In the genomic region with DNA sequence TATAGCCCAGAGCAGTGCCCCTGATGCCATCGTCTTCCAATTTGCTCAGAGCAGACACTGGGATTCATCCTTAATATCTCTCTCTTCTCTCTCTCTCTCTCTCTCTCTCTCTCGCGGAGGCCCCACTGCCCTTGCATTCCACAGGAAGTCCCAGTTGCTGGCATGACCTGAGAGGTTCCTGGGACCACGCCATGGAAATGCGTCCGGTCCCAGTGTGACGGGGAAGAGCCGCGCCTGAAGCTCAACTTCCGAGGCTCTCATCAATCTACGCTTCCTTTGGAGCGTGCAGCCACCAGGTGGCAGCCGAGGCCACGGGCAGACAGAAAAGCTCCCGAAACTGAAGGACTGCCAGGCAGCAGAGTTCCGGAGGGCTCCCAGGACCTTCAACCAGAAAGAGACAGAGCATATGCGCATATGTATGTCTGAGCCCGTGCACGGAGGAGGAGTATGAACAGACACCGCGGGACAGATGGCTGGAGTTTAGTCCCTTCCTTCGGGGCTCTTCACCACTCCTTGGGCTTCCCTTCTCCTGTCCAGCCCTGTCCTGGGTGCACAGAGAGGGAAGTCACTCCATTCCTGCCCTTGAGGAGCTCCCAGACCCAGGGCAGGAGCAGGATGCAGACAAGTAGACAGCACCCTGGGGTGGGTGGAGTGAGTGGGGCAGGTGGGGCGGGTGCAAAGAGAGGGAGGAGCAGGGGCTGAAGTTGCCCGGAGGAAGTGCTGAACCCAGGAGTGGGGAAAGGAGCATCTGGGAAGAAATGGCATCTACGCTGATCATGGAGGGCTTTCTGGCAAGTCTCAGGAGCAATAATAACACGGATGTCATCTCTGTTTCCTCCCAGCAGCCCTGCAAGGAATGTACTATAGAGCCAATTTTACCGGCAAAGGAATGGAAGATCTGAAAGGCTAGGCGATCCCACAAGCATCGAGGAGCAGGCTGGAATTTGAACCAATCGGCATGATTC, we compare ENCODE assay signal across 8 cellular contexts. TPM values are rescaled to one million over a fixed set of nuclear protein-coding genes. Genes with fewer than 3 reads are reported as not detected.
DNase-seq lines count a peak whose midpoint lies in the region; ATAC-seq, FAIRE-seq and TF ChIP-seq lines count a peak whose summit lies in the region.

No MANE protein-coding gene starts in this region.

- H3K9me3 Mint-ChIP-seq in GM23338: peaks cover 8% of the 10 kb centered on the region; the same call in 2 of the 3 replicates
- no peaks in the 10 kb centered on the region for H3K9me3 Mint-ChIP-seq in activated T-helper 1 cell treated with anti-CD3 and anti-CD28 coated beads, Interleukin-12 subunit alpha, Interleukin-12 subunit beta, Interleukin-2, Interleukin-4 antibody, amounts not matched to agents 30 ng/mL and 10 ng/mL and 1 ng/mL, durations not matched to agents 14 hours and 24 hours and 36 hours
- H3K9me3 Mint-ChIP-seq in natural killer cell: no peaks in the 10 kb centered on the region

- H2AFZ ChIP-seq in GM23338 (peak overlapping the region; percentile 91), Karpas-422 (ENCODE audit: low read length) (peak overlapping the region; percentile 99)

- H3K27ac Mint-ChIP-seq in GM23338: peak overlapping the region; percentile 86
- H3K27ac Mint-ChIP-seq in activated T-helper 1 cell treated with anti-CD3 and anti-CD28 coated beads, Interleukin-12 subunit alpha, Interleukin-12 subunit beta, Interleukin-2, Interleukin-4 antibody, amounts not matched to agents 30 ng/mL and 10 ng/mL and 1 ng/mL, durations not matched to agents 14 hours and 24 hours and 36 hours: peak overlapping the region; percentile 92
- H3K27ac Mint-ChIP-seq in natural killer cell: peak overlapping the region; percentile 70 to 84

- peak overlapping the region; percentile 74 for H3K9ac ChIP-seq in Karpas-422 (ENCODE audit: low read length)

- H3K27ac ChIP-seq in GM23338 (ENCODE audit: low read depth): no peak overlapping the region
- no peak overlapping the region for H3K27ac ChIP-seq in Karpas-422 (ENCODE audit: low read length)

- H3K27me3 ChIP-seq in GM23338 (ENCODE audit: insufficient read depth) (peaks cover 15% of the 10 kb centered on the region), Karpas-422 (ENCODE audit: low read length) (no peaks in the 10 kb centered on the region)

- TF ChIP-seq CTCF in GM23338 (conservative IDR thresholded peaks at IDR 0.05; ENCODE audit: low read depth in 2 of 2) (peak; percentile 78 to 99), fibroblast of mammary gland (conservative IDR thresholded peaks at IDR 0.05; ENCODE audit: control insufficient read depth, insufficient read depth, low read depth, low read length) (peak; percentile 95), natural killer cell (IDR thresholded peaks at IDR 0.05) (peak; percentile 76)

- no peaks in the 10 kb centered on the region for H3K79me2 ChIP-seq in GM23338 (replicated peaks; ENCODE audit: insufficient read depth)
- no peaks in the 10 kb centered on the region for H3K79me2 ChIP-seq in Karpas-422 (ENCODE audit: low read length)

- H3K9me2 ChIP-seq in GM23338 (ENCODE audit: insufficient read depth): no peaks in the 10 kb centered on the region
- H3K9me2 ChIP-seq in Karpas-422 (replicated peaks; ENCODE audit: insufficient read depth, low read length): no peaks in the 10 kb centered on the region

- no peaks in the 10 kb centered on the region; the same call in 2 of the 3 replicates for H3K36me3 Mint-ChIP-seq in GM23338 (ENCODE audit: low read depth)
- H3K36me3 Mint-ChIP-seq in activated T-helper 1 cell treated with anti-CD3 and anti-CD28 coated beads, Interleukin-12 subunit alpha, Interleukin-12 subunit beta, Interleukin-2, Interleukin-4 antibody, amounts not matched to agents 30 ng/mL and 10 ng/mL and 1 ng/mL, durations not matched to agents 14 hours and 24 hours and 36 hours (ENCODE audit: low read depth): no peaks in the 10 kb centered on the region
- no peaks in the 10 kb centered on the region for H3K36me3 Mint-ChIP-seq in natural killer cell

- H3K9me3 ChIP-seq in Karpas-422 (ENCODE audit: low read length): no peaks in the 10 kb centered on the region

- ATAC-seq in GM23338 (peak; percentile 72), natural killer cell (peak; percentile 73 to 90 (median 83))

- intact Hi-C loops in activated T-helper 1 cell treated with anti-CD3 and anti-CD28 coated beads, Interleukin-12 subunit alpha, Interleukin-12 subunit beta, Interleukin-2, Interleukin-4 antibody, amounts not matched to agents 30 ng/mL and 10 ng/mL and 1 ng/mL, durations not matched to agents 14 hours and 24 hours and 36 hours (cut with micrococcal nuclease): loop anchor here (1.0 kb wide), 3 partner anchors 83 to 257 kb away; no protein-coding TSS in a partner anchor
- intact Hi-C loops in natural killer cell (cut with micrococcal nuclease): no loop called here

- no peaks in the 10 kb centered on the region for H3F3A ChIP-seq in GM23338 (replicated peaks; ENCODE audit: low read depth)

- H3K4me2 ChIP-seq in GM23338 (peak overlapping the region; percentile 87), Karpas-422 (ENCODE audit: low read depth, low read length, poor library complexity, severe bottlenecking) (peak overlapping the region; percentile 82)

- peaks cover 24% of the 10 kb centered on the region for H3K4me1 Mint-ChIP-seq in GM23338
- peaks cover 13% of the 10 kb centered on the region for H3K4me1 Mint-ChIP-seq in activated T-helper 1 cell treated with anti-CD3 and anti-CD28 coated beads, Interleukin-12 subunit alpha, Interleukin-12 subunit beta, Interleukin-2, Interleukin-4 antibody, amounts not matched to agents 30 ng/mL and 10 ng/mL and 1 ng/mL, durations not matched to agents 14 hours and 24 hours and 36 hours (ENCODE audit: low read depth)
- peaks cover 16 to 22% of the 10 kb centered on the region in 2 donors for H3K4me1 Mint-ChIP-seq in natural killer cell

- H3K36me3 ChIP-seq in GM23338 (ENCODE audit: insufficient read depth) (no peaks in the 10 kb centered on the region), Karpas-422 (ENCODE audit: insufficient read depth, low read length) (no peaks in the 10 kb centered on the region)

- H3K4me3 Mint-ChIP-seq in GM23338: peak overlapping the region; percentile 71
- peak overlapping the region; percentile 87 for H3K4me3 Mint-ChIP-seq in activated T-helper 1 cell treated with anti-CD3 and anti-CD28 coated beads, Interleukin-12 subunit alpha, Interleukin-12 subunit beta, Interleukin-2, Interleukin-4 antibody, amounts not matched to agents 30 ng/mL and 10 ng/mL and 1 ng/mL, durations not matched to agents 14 hours and 24 hours and 36 hours
- peak overlapping the region; percentile 93 for H3K4me3 Mint-ChIP-seq in natural killer cell

- H4K20me1 ChIP-seq in GM23338 (replicated peaks; ENCODE audit: insufficient read depth) (no peaks in the 10 kb centered on the region), Karpas-422 (ENCODE audit: insufficient read depth, low read depth, low read length) (no peaks in the 10 kb centered on the region)

- H3K4me3 ChIP-seq in GM23338 (peak overlapping the region; percentile 56), Karpas-422 (ENCODE audit: low read length) (peak overlapping the region; percentile 68), fibroblast of mammary gland (ENCODE audit: control insufficient read depth, low read depth, low read length) (peak overlapping the region; percentile 48)

- peak; percentile 73 for FAIRE-seq in RCC 7860 (lab: Jason Lieb, UNC)

- peaks cover 8% of the 10 kb centered on the region for H3K4me1 ChIP-seq in GM23338 (ENCODE audit: insufficient read depth)
- H3K4me1 ChIP-seq in Karpas-422 (ENCODE audit: low read length): peaks cover 16% of the 10 kb centered on the region

- DNase-seq in EL (peak; percentile 95), GM23338 (ENCODE audit: low spot score) (peak; percentile 97), Karpas-422 (peak; percentile 96), RCC 7860 (ENCODE audit: low spot score) (peak; percentile 92), fibroblast of mammary gland (ENCODE audit: low read depth) (peak; percentile 93), natural killer cell (peak; percentile 63)
- peak; percentile 74 for DNase-seq in activated T-helper 1 cell treated with anti-CD3 and anti-CD28 coated beads, Interleukin-12 subunit alpha, Interleukin-12 subunit beta, Interleukin-2, Interleukin-4 antibody, amounts not matched to agents 30 ng/mL and 10 ng/mL and 1 ng/mL, durations not matched to agents 14 hours and 24 hours and 36 hours (ENCODE audit: low spot score)
- DNase-seq in stimulated activated naive CD4-positive, alpha-beta T cell treated with Interleukin-2 at 50 U/mL for 16 hours (lab: John Stamatoyannopoulos, UW): peak; percentile 72

- H3K27me3 Mint-ChIP-seq in GM23338 (ENCODE audit: insufficient read depth, low read depth, poor library complexity): peaks cover 23% of the 10 kb centered on the region
- peaks cover 22% of the 10 kb centered on the region for H3K27me3 Mint-ChIP-seq in activated T-helper 1 cell treated with anti-CD3 and anti-CD28 coated beads, Interleukin-12 subunit alpha, Interleukin-12 subunit beta, Interleukin-2, Interleukin-4 antibody, amounts not matched to agents 30 ng/mL and 10 ng/mL and 1 ng/mL, durations not matched to agents 14 hours and 24 hours and 36 hours (ENCODE audit: insufficient read depth)
- peaks cover 28 to 44% of the 10 kb centered on the region in 2 donors for H3K27me3 Mint-ChIP-seq in natural killer cell (ENCODE audit: low read depth in 2 of 2)

RNA-seq across cellular contexts. Expression of gene PDZK1IP1, which starts 10.5 kb away (rescaled TPM):
- not detected in 2 replicates for total RNA-seq in GM23338 (2014; rRNA removed; shearing (Covaris generic))
- not detected in 2 replicates for polyA plus RNA-seq in GM23338 (2016; fragmentation: Nextera tagmentation; extraction: Ambion mirVana)
- not detected in 2 replicates for total RNA-seq in Karpas-422 (2014; rRNA removed; shearing (Covaris generic); ENCODE audit: low replicate concordance)
- total RNA-seq in activated T-helper 1 cell treated with anti-CD3 and anti-CD28 coated beads, Interleukin-12 subunit alpha, Interleukin-12 subunit beta, Interleukin-2, Interleukin-4 antibody, amounts not matched to agents 30 ng/mL and 10 ng/mL and 1 ng/mL, durations not matched to agents 14 hours and 24 hours and 36 hours: not detected in 2 replicates
- under 1 TPM in 1 of 3 donors, not detected in 2; 0.54 TPM for total RNA-seq in natural killer cell

RNA-seq across cellular contexts. Expression of gene CYP4A22, which starts 42.1 kb away (rescaled TPM):
- total RNA-seq in GM23338 (2014; rRNA removed; shearing (Covaris generic)): not detected in 2 replicates
- not detected in 2 replicates for polyA plus RNA-seq in GM23338 (2016; fragmentation: Nextera tagmentation; extraction: Ambion mirVana)
- not detected in 2 replicates for total RNA-seq in Karpas-422 (2014; rRNA removed; shearing (Covaris generic); ENCODE audit: low replicate concordance)
- not detected in 2 replicates for total RNA-seq in activated T-helper 1 cell treated with anti-CD3 and anti-CD28 coated beads, Interleukin-12 subunit alpha, Interleukin-12 subunit beta, Interleukin-2, Interleukin-4 antibody, amounts not matched to agents 30 ng/mL and 10 ng/mL and 1 ng/mL, durations not matched to agents 14 hours and 24 hours and 36 hours
- not detected for total RNA-seq in natural killer cell

RNA-seq across cellular contexts. Expression of gene TAL1, which starts 52.7 kb away (rescaled TPM):
- not detected in 2 replicates for total RNA-seq in GM23338 (2014; rRNA removed; shearing (Covaris generic))
- polyA plus RNA-seq in GM23338 (2016; fragmentation: Nextera tagmentation; extraction: Ambion mirVana): not detected in 2 replicates
- total RNA-seq in Karpas-422 (2014; rRNA removed; shearing (Covaris generic); ENCODE audit: low replicate concordance): not detected in 2 replicates
- not detected in 2 replicates for total RNA-seq in activated T-helper 1 cell treated with anti-CD3 and anti-CD28 coated beads, Interleukin-12 subunit alpha, Interleukin-12 subunit beta, Interleukin-2, Interleukin-4 antibody, amounts not matched to agents 30 ng/mL and 10 ng/mL and 1 ng/mL, durations not matched to agents 14 hours and 24 hours and 36 hours
- total RNA-seq in natural killer cell: 1 to 10 TPM in 2 of 3 donors, under 1 TPM in 1; 0.91 to 6.7 (median 3.5) TPM
